8 cellular contexts compared by ENCODE assay signal in genomic region chr1:117128323-117129079, GRCh38. TPM values are rescaled to one million over a fixed set of nuclear protein-coding genes. Genes with fewer than 3 reads are reported as not detected.
DNase-seq lines count a peak whose midpoint lies in the region; ATAC-seq and TF ChIP-seq lines count a peak whose summit lies in the region.

No MANE protein-coding gene starts in this region.

- DNase-seq in CD1c-positive myeloid dendritic cell (ENCODE audit: extremely low spot score), result peak; percentile 50
- peak; percentile 41 for DNase-seq in HEK293T (ENCODE audit: extremely low spot score)
- no peak for DNase-seq in Peyer's patch
- DNase-seq in fibroblast of gingiva (ENCODE audit: low read depth), result peak; percentile 46
- DNase-seq in omental fat pad (ENCODE audit: low spot score), result no peak
- no peak for DNase-seq in coronary artery (ENCODE audit: low spot score)
- DNase-seq in activated CD4-positive, alpha-beta T cell treated with anti-CD3 and anti-CD28 coated beads for 1 hour, result no peak

- no peaks in the 10 kb centered on the region for H3K9me3 ChIP-seq in Peyer's patch

- no peaks in the 10 kb centered on the region for H3K36me3 ChIP-seq in Peyer's patch

- H3K27ac ChIP-seq in Peyer's patch (no peak overlapping the region), coronary artery (no peak overlapping the region)

- POLR2A ChIA-PET in HEK293T (lab: Yijun Ruan, JAX), result interaction anchor here (0.9 to 2.1 kb wide), 3 partner anchors 68 to 239 kb away, joined by 3 to 7 read pairs (median 4); partner anchors contain the start of genes MAN1A2 and TTF2

- TF ChIP-seq POLR2A in Peyer's patch (IDR thresholded peaks at IDR 0.05), result no peak

- TF ChIP-seq CTCF in Peyer's patch (IDR thresholded peaks at IDR 0.05), result peak in 5 of 6 experiments; percentile 15 to 62 (median 49)
- TF ChIP-seq CTCF in omental fat pad (IDR thresholded peaks at IDR 0.05), result no peak
- no peak for TF ChIP-seq CTCF in coronary artery (IDR thresholded peaks at IDR 0.05)

- H3K27me3 ChIP-seq in Peyer's patch, result no peaks in the 10 kb centered on the region

- CTCF ChIA-PET in HEK293T (lab: Yijun Ruan, JAX), result interaction anchor here (0.6 to 2.2 kb wide), 18 partner anchors 8 to 625 kb away, joined by 3 to 18 read pairs (median 4); no protein-coding TSS in a partner anchor

- no peaks in the 10 kb centered on the region for H3K4me1 ChIP-seq in Peyer's patch

- ATAC-seq in omental fat pad (ENCODE audit: low FRiP score) (peak; percentile 59), GM21786 (IDR thresholded peaks at IDR 0.05; ENCODE audit: unreplicated experiment) (no peak)

- H3K4me3 ChIP-seq in Peyer's patch (no peak overlapping the region), coronary artery (no peak overlapping the region)

TF ChIP-seq in HEK293T, 16 proteins besides CTCF, POLR2A, EP300 and RAD21:
- no peak for TF ChIP-seq FOXM1 (IDR thresholded peaks at IDR 0.05; ENCODE audit: borderline replicate concordance)
- no peak for TF ChIP-seq SP1 (IDR thresholded peaks at IDR 0.05)
- no peak for TF ChIP-seq CTBP1 (IDR thresholded peaks at IDR 0.05; ENCODE audit: borderline replicate concordance)
- TF ChIP-seq PKNOX1 (IDR thresholded peaks at IDR 0.05), result no peak
- no peak for TF ChIP-seq ARNT (IDR thresholded peaks at IDR 0.05)
- TF ChIP-seq FOXK2 (IDR thresholded peaks at IDR 0.05), result no peak
- no peak for TF ChIP-seq NFRKB (IDR thresholded peaks at IDR 0.05)
- TF ChIP-seq SUZ12 (IDR thresholded peaks at IDR 0.05), result no peak
- TF ChIP-seq L3MBTL2 (conservative IDR thresholded peaks at IDR 0.05), result no peak
- no peak for TF ChIP-seq LEF1 (IDR thresholded peaks at IDR 0.05; ENCODE audit: borderline replicate concordance)
- no peak for TF ChIP-seq FOXA1 (IDR thresholded peaks at IDR 0.05)
- no peak for TF ChIP-seq ZNF384 (IDR thresholded peaks at IDR 0.05)

RNA-seq across cellular contexts. Expression of gene TRIM45, which starts 7.0 kb away (rescaled TPM):
- total RNA-seq in Peyer's patch, result 10 to 100 TPM in 1 of 4 donors, 1 to 10 TPM in 3; 1.8 to 28.9 (median 4.4) TPM
- total RNA-seq in omental fat pad, result 1 to 10 TPM in 2 of 4 donors, under 1 TPM in 2; 0.60 to 2.0 (median 0.87) TPM

Comparison
In these comparisons a context has a peak if more than half of its experiments do, and no peak if none do; other contexts are left out.
1. DNase-seq: peak in CD1c-positive myeloid dendritic cell (single experiment), HEK293T (single experiment) and fibroblast of gingiva (single experiment); none in Peyer's patch (0 of 3), omental fat pad (single experiment), coronary artery (single experiment) and activated CD4-positive, alpha-beta T cell treated with anti-CD3 and anti-CD28 coated beads for 1 hour (single experiment).
2. CTCF ChIP-seq: peak in Peyer's patch (5 of 6); none in omental fat pad (0 of 3) and coronary artery (single experiment).